In genomic region chr17:79087428-79088143, GRCh38 we compare ENCODE assay signal across 8 cellular contexts. TPM values are rescaled to one million over a fixed set of nuclear protein-coding genes. Genes with fewer than 3 reads are reported as not detected.
DNase-seq lines count a peak whose midpoint lies in the region; ATAC-seq, FAIRE-seq and TF ChIP-seq lines count a peak whose summit lies in the region.

No MANE protein-coding gene starts in this region.

- H3K27me3 ChIP-seq in Panc1 (ENCODE audit: control insufficient read depth, insufficient read depth, low read length) (no peaks in the 10 kb centered on the region), neural progenitor cell (no peaks in the 10 kb centered on the region)

- H3K27ac ChIP-seq in Panc1 (ENCODE audit: low read length) (no peak overlapping the region), neural progenitor cell (no peak overlapping the region)

- H3K36me3 ChIP-seq in Panc1 (ENCODE audit: control insufficient read depth, insufficient read depth, low read length), result no peaks in the 10 kb centered on the region
- no peaks in the 10 kb centered on the region for H3K36me3 ChIP-seq in neural progenitor cell

- peaks cover 8% of the 10 kb centered on the region for H4K20me1 ChIP-seq in neural progenitor cell (ENCODE audit: low read depth)

- TF ChIP-seq CTCF in D721Med (IDR thresholded peaks at IDR 0.05; ENCODE audit: insufficient read depth, missing control alignments), result peak; percentile 99
- peak; percentile 94 for TF ChIP-seq CTCF in Panc1 (IDR thresholded peaks at IDR 0.05)
- TF ChIP-seq CTCF in neural progenitor cell (IDR thresholded peaks at IDR 0.05), result peak; percentile 86

- no peaks in the 10 kb centered on the region for H3F3A ChIP-seq in neural progenitor cell (ENCODE audit: low read depth)

- in situ Hi-C loops in Panc1 (cut with HindIII; ENCODE audit: low pct_unique_long_range_greater_than_20kb, low sequenced_read_pairs), result no loop called here

- H3K27me3 Mint-ChIP-seq in neural progenitor cell (ENCODE audit: insufficient read depth, low read depth), result peaks cover 5% of the 10 kb centered on the region

- DNase-seq in D721Med (ENCODE audit: insufficient read length, low spot score) (peak; percentile 96), HTR-8/SVneo (ENCODE audit: insufficient read length, low spot score) (peak; percentile 84), Panc1 (ENCODE audit: low read depth, low spot score) (no peak), activated T-helper 1 cell treated with Interleukin-2 at 50 U/mL for 16 hours (ENCODE audit: low read depth) (peak; percentile 27), fibroblast of peridontal ligament (ENCODE audit: extremely low read depth) (peak; percentile 46), neural progenitor cell (ENCODE audit: low spot score) (peak; percentile 82), superior temporal gyrus (ENCODE audit: extremely low spot score) (peak; percentile 85)

- CTCF ChIA-PET in Panc1 (lab: Charles Lee), result interaction anchor here (1.1 to 1.2 kb wide), 5 partner anchors 89 to 306 kb away, joined by 3 to 7 read pairs (median 4); no protein-coding TSS in a partner anchor

- H3K27ac Mint-ChIP-seq in neural progenitor cell, result no peak overlapping the region

- H3K9me3 Mint-ChIP-seq in neural progenitor cell, result no peaks in the 10 kb centered on the region

- H3K4me2 ChIP-seq in neural progenitor cell, result no peak overlapping the region

- H3K4me1 ChIP-seq in Panc1 (ENCODE audit: control insufficient read depth, insufficient read depth, low read length) (no peaks in the 10 kb centered on the region), neural progenitor cell (no peaks in the 10 kb centered on the region)

- intact Hi-C loops in Panc1 (cut with micrococcal nuclease; ENCODE audit: unreplicated experiment), result loop anchor here (2.0 kb wide), 1 partner anchor 305 kb away; no protein-coding TSS in a partner anchor

- POLR2A ChIA-PET in Panc1 (lab: Charles Lee), result no interaction called here

- peak; percentile 21 for FAIRE-seq in D721Med (lab: Jason Lieb, UNC)
- peak; percentile 91 for FAIRE-seq in HTR-8/SVneo (lab: Jason Lieb, UNC)

- H2AFZ ChIP-seq in neural progenitor cell (replicated peaks), result no peak overlapping the region

- H3K4me1 Mint-ChIP-seq in neural progenitor cell, result peaks cover 8% of the 10 kb centered on the region

- H3K9me3 ChIP-seq in Panc1 (ENCODE audit: control insufficient read depth, insufficient read depth, low read depth, low read length) (no peaks in the 10 kb centered on the region), neural progenitor cell (ENCODE audit: low read depth) (no peaks in the 10 kb centered on the region)

- no peak overlapping the region for H3K4me3 Mint-ChIP-seq in neural progenitor cell

- no peaks in the 10 kb centered on the region for H3K36me3 Mint-ChIP-seq in neural progenitor cell

- H3K79me2 ChIP-seq in neural progenitor cell (ENCODE audit: low read depth), result no peaks in the 10 kb centered on the region

- ATAC-seq in Panc1 (peak; percentile 89), HG02623 (IDR thresholded peaks at IDR 0.05; ENCODE audit: unreplicated experiment) (no peak)

- no TSS peak for BruUV-seq in Panc1 (replicated peaks; lab: Mats Ljungman, UMichigan)

- no peak overlapping the region for H3K9ac ChIP-seq in neural progenitor cell

- no peak overlapping the region for H3K4me3 ChIP-seq in Panc1 (ENCODE audit: low read depth in 2 of 2, low read length in 2 of 2)
- no peak overlapping the region for H3K4me3 ChIP-seq in neural progenitor cell

RNA-seq across cellular contexts. Expression of gene ENGASE, which starts 13.0 kb away (rescaled TPM):
- total RNA-seq in Panc1 (2021; ENCODE audit: unreplicated experiment), result 32.3 TPM
- 20.4 TPM for polyA plus RNA-seq in Panc1 (2012; ENCODE audit: insufficient read length)
- total RNA-seq in neural progenitor cell (ENCODE audit: low replicate concordance), result 11.7 and 29.4 TPM in 2 replicates
